In genomic region chr7:8753355-8753754, GRCh38 we compare ENCODE assay signal across 22 cellular contexts.
A peak's percentile ranks its signal among the peaks of the same experiment; 100 is the strongest.
DNase-seq lines count a peak whose midpoint lies in the region; ATAC-seq and TF ChIP-seq lines count a peak whose summit lies in the region.
"Had no signal": no experiment of that assay in that cellular context is flagged by ENCODE, and none has a peak within 500 bp of the region (broad histone marks: within the 10 kb centered on the region; RNA-seq: fewer than 3 reads in every experiment).

No MANE protein-coding gene starts in this region.

- H3K27ac ChIP-seq in BLaER1 (no peak overlapping the region), smooth muscle cell (ENCODE audit: low read depth) (peak overlapping the region; percentile 1)
- no peak overlapping the region for H3K27ac ChIP-seq in BLaER1 treated with 17β-estradiol and CSF1 and Interleukin-3, amounts not matched to agents 10 nM and 100 nM

- H2AFZ ChIP-seq in smooth muscle cell (ENCODE audit: low read depth), result no peak overlapping the region

- WGBS in smooth muscle cell (ENCODE audit: low lambda C conversion rate), result 94% methylated on average over 3 of the region's 3 CpGs

- peaks cover 5% of the 10 kb centered on the region for H3K9me3 Mint-ChIP-seq in natural killer cell treated with Interleukin-12 subunit alpha and Interleukin-12 subunit beta and Interleukin-15 and Interleukin-18, amount 100 ng/mL, for 72 hours
- H3K9me3 Mint-ChIP-seq: CD4-positive, CD25-positive, alpha-beta regulatory T cell had no signal

- H3F3A ChIP-seq in smooth muscle cell (ENCODE audit: low read depth), result peaks cover 3% of the 10 kb centered on the region

- H3K4me1 ChIP-seq in BLaER1 (peaks cover 13% of the 10 kb centered on the region), smooth muscle cell (ENCODE audit: low read depth) (no peaks in the 10 kb centered on the region)
- H3K4me1 ChIP-seq in BLaER1 treated with 17β-estradiol and CSF1 and Interleukin-3, amounts not matched to agents 10 nM and 100 nM, result peaks cover 2 to 16% (median 10%) of the 10 kb centered on the region in 10 experiments

- no peaks in the 10 kb centered on the region for H3K36me3 Mint-ChIP-seq in natural killer cell treated with Interleukin-12 subunit alpha and Interleukin-12 subunit beta and Interleukin-15 and Interleukin-18, amount 100 ng/mL, for 72 hours
- H3K36me3 Mint-ChIP-seq: CD14-positive monocyte; CD4-positive, alpha-beta memory T cell; CD4-positive, CD25-positive, alpha-beta regulatory T cell; CD8-positive, alpha-beta memory T cell had no signal

- no peak overlapping the region for H3K27ac Mint-ChIP-seq in natural killer cell treated with Interleukin-12 subunit alpha and Interleukin-12 subunit beta and Interleukin-15 and Interleukin-18, amount 100 ng/mL, for 72 hours
- H3K27ac Mint-ChIP-seq: CD14-positive monocyte; CD4-positive, alpha-beta memory T cell; CD4-positive, CD25-positive, alpha-beta regulatory T cell had no signal

- no peak for ATAC-seq in GM18867 (IDR thresholded peaks at IDR 0.05; ENCODE audit: unreplicated experiment)
- ATAC-seq in natural killer cell treated with Interleukin-12 subunit alpha and Interleukin-12 subunit beta and Interleukin-15 and Interleukin-18, amount 100 ng/mL, for 72 hours, result no peak
- ATAC-seq: GM12878 had no signal

- DNase-seq in smooth muscle cell (lab: John Stamatoyannopoulos, UW; ENCODE audit: unreplicated experiment), result no peak
- DNase-seq in natural killer cell treated with Interleukin-12 subunit alpha and Interleukin-12 subunit beta and Interleukin-15 and Interleukin-18, amount 100 ng/mL, for 72 hours (ENCODE audit: low spot score), result no peak
- DNase-seq: 8988T; ACHN; BE2C; C1 segment of cervical spinal cord; CD4-positive, alpha-beta memory T cell; CD4-positive, CD25-positive, alpha-beta regulatory T cell; CD8-positive, alpha-beta memory T cell; COR-L47; DMS 273 treated with DMSO at 0.1 percent for 48 hours; DMS153; DMS53; DMS79; DND-41; EL; GDM1 had no signal

- TF ChIP-seq CTCF in smooth muscle cell (IDR thresholded peaks at IDR 0.05; ENCODE audit: borderline replicate concordance, insufficient read depth, poor library complexity, severe bottlenecking), result no peak

- no peaks in the 10 kb centered on the region for H3K36me3 ChIP-seq in BLaER1
- no peaks in the 10 kb centered on the region for H3K36me3 ChIP-seq in BLaER1 treated with 17β-estradiol and CSF1 and Interleukin-3, amounts not matched to agents 10 nM and 100 nM
- no peaks in the 10 kb centered on the region for H3K36me3 ChIP-seq in smooth muscle cell (ENCODE audit: low read depth)
- H3K36me3 ChIP-seq: BE2C had no signal

- H3K4me2 ChIP-seq in BLaER1 (peak overlapping the region; percentile 38), smooth muscle cell (peak overlapping the region; percentile 40)
- peak overlapping the region in 7 of 11 experiments; percentile 19 to 43 (median 34); a peak in 10 of 22 replicates for H3K4me2 ChIP-seq in BLaER1 treated with 17β-estradiol and CSF1 and Interleukin-3, amounts not matched to agents 10 nM and 100 nM

- H3K4me3 Mint-ChIP-seq in natural killer cell treated with Interleukin-12 subunit alpha and Interleukin-12 subunit beta and Interleukin-15 and Interleukin-18, amount 100 ng/mL, for 72 hours, result no peak overlapping the region
- H3K4me3 Mint-ChIP-seq: CD14-positive monocyte; CD4-positive, alpha-beta memory T cell; CD4-positive, CD25-positive, alpha-beta regulatory T cell; CD8-positive, alpha-beta memory T cell had no signal

- H3K9me3 ChIP-seq in BLaER1, result no peaks in the 10 kb centered on the region
- no peaks in the 10 kb centered on the region for H3K9me3 ChIP-seq in BLaER1 treated with 17β-estradiol and CSF1 and Interleukin-3, amounts not matched to agents 10 nM and 100 nM (replicated peaks in 1 of 11)
- H3K9me3 ChIP-seq in smooth muscle cell (replicated peaks; ENCODE audit: low read depth), result no peaks in the 10 kb centered on the region
- H3K9me3 ChIP-seq: BE2C had no signal

- H3K27me3 ChIP-seq in BLaER1 (no peaks in the 10 kb centered on the region), smooth muscle cell (ENCODE audit: low read depth) (no peaks in the 10 kb centered on the region)
- 0 out of 22 replicates have a peak, but pooled peaks cover 0 to 7% (median 0%) of the 10 kb centered on the region in 11 experiments for H3K27me3 ChIP-seq in BLaER1 treated with 17β-estradiol and CSF1 and Interleukin-3, amounts not matched to agents 10 nM and 100 nM
- H3K27me3 ChIP-seq: BE2C had no signal

- no peaks in the 10 kb centered on the region for H3K27me3 Mint-ChIP-seq in natural killer cell treated with Interleukin-12 subunit alpha and Interleukin-12 subunit beta and Interleukin-15 and Interleukin-18, amount 100 ng/mL, for 72 hours
- H3K27me3 Mint-ChIP-seq: CD4-positive, alpha-beta memory T cell; CD8-positive, alpha-beta memory T cell had no signal

- H3K4me1 Mint-ChIP-seq in natural killer cell treated with Interleukin-12 subunit alpha and Interleukin-12 subunit beta and Interleukin-15 and Interleukin-18, amount 100 ng/mL, for 72 hours (ENCODE audit: low read depth in 2 of 2), result no peaks in the 10 kb centered on the region
- H3K4me1 Mint-ChIP-seq: CD14-positive monocyte; CD4-positive, alpha-beta memory T cell; CD4-positive, CD25-positive, alpha-beta regulatory T cell; CD8-positive, alpha-beta memory T cell had no signal

- no peaks in the 10 kb centered on the region for H3K79me2 ChIP-seq in smooth muscle cell (ENCODE audit: low read depth)

- no peak overlapping the region for H3K4me3 ChIP-seq in BLaER1
- no peak overlapping the region for H3K4me3 ChIP-seq in BLaER1 treated with 17β-estradiol and CSF1 and Interleukin-3, amounts not matched to agents 10 nM and 100 nM
- H3K4me3 ChIP-seq in smooth muscle cell, result no peak overlapping the region
- H3K4me3 ChIP-seq: GM12878 had no signal

- H4K20me1 ChIP-seq in BLaER1 (no peaks in the 10 kb centered on the region), smooth muscle cell (ENCODE audit: low read depth) (no peaks in the 10 kb centered on the region)
- no peaks in the 10 kb centered on the region for H4K20me1 ChIP-seq in BLaER1 treated with 17β-estradiol and CSF1 and Interleukin-3, amounts not matched to agents 10 nM and 100 nM

- H3K9ac ChIP-seq in BLaER1, result no peak overlapping the region
- no peak overlapping the region for H3K9ac ChIP-seq in BLaER1 treated with 17β-estradiol and CSF1 and Interleukin-3, amounts not matched to agents 10 nM and 100 nM
- no peak overlapping the region for H3K9ac ChIP-seq in smooth muscle cell (ENCODE audit: low read depth)
